In the genomic region with DNA sequence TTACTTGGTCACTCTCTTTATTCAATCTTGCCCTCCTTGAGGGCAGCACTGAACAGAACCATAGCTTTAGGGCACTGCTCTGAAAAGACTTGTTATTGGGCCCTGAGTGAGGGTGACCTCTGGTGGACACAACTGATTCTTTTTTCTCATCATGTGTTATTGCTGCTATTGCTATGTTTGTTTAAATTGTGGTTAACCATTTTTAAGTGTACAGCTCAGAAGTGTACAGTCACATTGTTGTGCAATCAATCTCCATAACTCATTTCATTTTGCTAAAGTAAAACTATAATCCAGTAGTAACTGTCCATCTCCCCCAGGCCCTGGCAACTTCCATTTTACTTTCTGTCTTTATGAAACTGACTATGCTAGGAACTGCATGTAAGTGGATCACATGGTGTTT, we compare ENCODE assay signal across 9 cellular contexts.
DNase-seq lines count a peak whose midpoint lies in the region; ATAC-seq, FAIRE-seq and TF ChIP-seq lines count a peak whose summit lies in the region.
"Had no signal": no experiment of that assay in that cellular context is flagged by ENCODE, and none has a peak within 500 bp of the region (broad histone marks: within the 10 kb centered on the region; RNA-seq: fewer than 3 reads in every experiment).

No MANE protein-coding gene starts in this region.

- intact Hi-C loops in naive thymus-derived CD4-positive, alpha-beta T cell (cut with micrococcal nuclease): loop anchor here (1.0 to 5.0 kb wide), 3 partner anchors 303 to 1233 kb away; no protein-coding TSS in a partner anchor

- no peaks in the 10 kb centered on the region for H3K27me3 ChIP-seq in naive thymus-derived CD4-positive, alpha-beta T cell (ENCODE audit: control insufficient read depth in 2 of 2, insufficient read depth in 2 of 2, low read length in 2 of 2)

- peaks cover 0 to 17% (median 0%) of the 10 kb centered on the region in 7 donors for H3K4me1 Mint-ChIP-seq in naive thymus-derived CD4-positive, alpha-beta T cell

- H3K4me3 ChIP-seq in epithelial cell of esophagus (ENCODE audit: low read length): no peak overlapping the region
- no peak overlapping the region for H3K4me3 ChIP-seq in naive thymus-derived CD4-positive, alpha-beta T cell (ENCODE audit: low read length)

- CTCF ChIA-PET in naive thymus-derived CD4-positive, alpha-beta T cell (lab: Charles Lee): interaction anchor here (1.2 to 1.3 kb wide), 2 partner anchors 16 to 1238 kb away, joined by 3 read pairs; no protein-coding TSS in a partner anchor

- H3K4me1 ChIP-seq in naive thymus-derived CD4-positive, alpha-beta T cell (ENCODE audit: control insufficient read depth in 2 of 2, insufficient read depth in 2 of 2, low read length in 2 of 2): no peaks in the 10 kb centered on the region

- H3K9me3 ChIP-seq in naive thymus-derived CD4-positive, alpha-beta T cell (ENCODE audit: control insufficient read depth in 2 of 3, low read length in 3 of 3): no peaks in the 10 kb centered on the region

- POLR2A ChIA-PET in naive thymus-derived CD4-positive, alpha-beta T cell (lab: Charles Lee): no interaction called here

- no peaks in the 10 kb centered on the region for H3K36me3 ChIP-seq in naive thymus-derived CD4-positive, alpha-beta T cell (ENCODE audit: control insufficient read depth in 2 of 3, insufficient read depth in 3 of 3, low read length in 3 of 3)

- no peak overlapping the region for H3K27ac ChIP-seq in naive thymus-derived CD4-positive, alpha-beta T cell (ENCODE audit: low read depth, low read length)

- peaks cover 0 to 4% (median 3%) of the 10 kb centered on the region in 5 donors for H3K27me3 Mint-ChIP-seq in naive thymus-derived CD4-positive, alpha-beta T cell

- peaks cover 0 to 4% (median 0%) of the 10 kb centered on the region in 11 donors for H3K9me3 Mint-ChIP-seq in naive thymus-derived CD4-positive, alpha-beta T cell

- peak; percentile 72 for TF ChIP-seq CTCF in epithelial cell of esophagus (IDR thresholded peaks at IDR 0.05; ENCODE audit: insufficient read depth, low read depth, low read length, missing control alignments)

- no peak for FAIRE-seq in RCC 7860 (lab: Jason Lieb, UNC)
- FAIRE-seq: colon had no signal

- H3K4me3 Mint-ChIP-seq in naive thymus-derived CD4-positive, alpha-beta T cell: no peak overlapping the region

- peak; percentile 65 for ATAC-seq in GM19455 (IDR thresholded peaks at IDR 0.05; ENCODE audit: unreplicated experiment)
- ATAC-seq in HG03378 (IDR thresholded peaks at IDR 0.05; ENCODE audit: unreplicated experiment): peak; percentile 82
- ATAC-seq in naive thymus-derived CD4-positive, alpha-beta T cell: peak; percentile 76

- DNase-seq in G401 (ENCODE audit: low spot score) (peak; percentile 33), RCC 7860 (ENCODE audit: low spot score) (peak; percentile 42), epithelial cell of esophagus (ENCODE audit: low read depth) (peak; percentile 91)
- no peak for DNase-seq in naive thymus-derived CD4-positive, alpha-beta T cell
- DNase-seq in activated T-cell treated with anti-CD3 and anti-CD28 coated beads, Interleukin-2, amount 50 U/mL, for 1 hour: no peak
- no peak for DNase-seq in stimulated activated CD4-positive, alpha-beta T cell treated with anti-CD3 and anti-CD28 coated beads, Interleukin-2, amount 100 ng/mL, for 48 hours

- in situ Hi-C loops in G401 (cut with HindIII; ENCODE audit: low sequenced_read_pairs): no loop called here

- no peaks in the 10 kb centered on the region for H3K36me3 Mint-ChIP-seq in naive thymus-derived CD4-positive, alpha-beta T cell

- peak overlapping the region in 2 of 9 donors; percentile 5 to 39 for H3K27ac Mint-ChIP-seq in naive thymus-derived CD4-positive, alpha-beta T cell

Comparison
In these comparisons a context has a peak if more than half of its experiments do, and no peak if none do; other contexts are left out.
1. DNase-seq: peak in G401 (single experiment), RCC 7860 (single experiment) and epithelial cell of esophagus (single experiment); none in naive thymus-derived CD4-positive, alpha-beta T cell (0 of 9), activated T-cell treated with anti-CD3 and anti-CD28 coated beads, Interleukin-2, amount 50 U/mL, for 1 hour (single experiment) and stimulated activated CD4-positive, alpha-beta T cell treated with anti-CD3 and anti-CD28 coated beads, Interleukin-2, amount 100 ng/mL, for 48 hours (0 of 2).
2. Peak in every context shown above with its lines, with median percentiles within 50 percentile points of each other: ATAC-seq.